Comparison of ENCODE assay signal across 8 cellular contexts in the genomic region with DNA sequence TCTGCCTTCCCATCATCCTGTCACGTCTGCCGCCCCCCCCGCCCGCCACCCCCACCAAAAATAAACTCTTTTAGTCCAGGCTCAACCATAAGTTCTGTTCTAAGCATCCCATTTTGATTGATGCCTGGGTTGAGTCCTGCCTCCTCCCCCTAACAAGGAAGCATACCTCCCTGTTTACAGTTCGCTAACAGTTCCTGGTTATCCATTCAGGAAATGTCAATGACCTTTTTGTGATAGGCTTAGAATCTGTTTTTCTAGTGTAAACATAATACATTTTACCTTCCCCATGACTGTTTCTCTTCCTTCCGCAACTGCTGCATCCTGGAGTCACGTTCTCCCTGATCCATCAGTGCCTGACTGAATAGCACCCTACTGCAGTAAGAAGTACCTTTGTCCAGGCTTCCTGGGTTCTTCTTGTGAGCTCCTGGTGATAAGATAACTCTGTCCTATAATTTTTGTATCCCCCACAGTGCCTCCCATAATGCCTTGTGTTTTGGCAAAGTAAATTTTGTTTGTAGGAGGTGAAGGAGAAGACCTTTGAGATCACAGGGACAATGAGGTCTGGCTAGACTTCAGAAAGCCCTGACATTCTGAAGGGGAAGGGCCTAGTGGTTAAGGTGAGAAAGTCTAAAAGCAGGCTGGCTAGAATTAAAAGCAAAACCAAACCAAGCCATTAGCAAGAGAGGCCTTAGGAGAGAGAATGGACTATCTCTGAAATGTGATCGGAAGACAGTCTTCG. TPM values are rescaled to one million over a fixed set of nuclear protein-coding genes. Genes with fewer than 3 reads are reported as not detected.
DNase-seq lines count a peak whose midpoint lies in the region; ATAC-seq and TF ChIP-seq lines count a peak whose summit lies in the region.

No MANE protein-coding gene starts in this region.

- ATAC-seq in GM18870 (IDR thresholded peaks at IDR 0.05; ENCODE audit: unreplicated experiment): peak; percentile 29
- ATAC-seq in natural killer cell: peak; percentile 74 to 95 (median 86)

- H3K36me3 Mint-ChIP-seq in IgD-negative memory B cell: peaks cover 5% of the 10 kb centered on the region
- H3K36me3 Mint-ChIP-seq in natural killer cell: no peaks in the 10 kb centered on the region

- H3K27me3 Mint-ChIP-seq in IgD-negative memory B cell: peaks cover 1% of the 10 kb centered on the region
- H3K27me3 Mint-ChIP-seq in natural killer cell (ENCODE audit: low read depth in 2 of 2): no peaks in the 10 kb centered on the region

- H3K27ac Mint-ChIP-seq in IgD-negative memory B cell (peak overlapping the region; percentile 82 to 88 (median 84)), natural killer cell (peak overlapping the region; percentile 94 to 95)

- H3K9me3 Mint-ChIP-seq in IgD-negative memory B cell (no peaks in the 10 kb centered on the region), natural killer cell (no peaks in the 10 kb centered on the region)

- in situ Hi-C loops in ACHN (cut with HindIII; ENCODE audit: low pct_ligation_motif_present, low pct_unique_long_range_greater_than_20kb, low sequenced_read_pairs): no loop called here

- H3K4me3 Mint-ChIP-seq in IgD-negative memory B cell (peak overlapping the region in 2 of 4 donors; percentile 62 to 81), natural killer cell (peak overlapping the region; percentile 88)

- DNase-seq in choroid plexus epithelial cell (ENCODE audit: low read depth) (peak; percentile 33), natural killer cell (no peak), COLO829 (ENCODE audit: low spot score) (no peak), CD1c-positive myeloid dendritic cell (ENCODE audit: extremely low spot score) (no peak), ACHN (no peak), ecto neural progenitor cell (ENCODE audit: low spot score) (no peak)

- TF ChIP-seq CTCF in choroid plexus epithelial cell (conservative IDR thresholded peaks at IDR 0.05; ENCODE audit: low read depth, low read length) (no peak), natural killer cell (IDR thresholded peaks at IDR 0.05) (no peak)

- H3K4me1 Mint-ChIP-seq in IgD-negative memory B cell (peaks cover 63 to 72% (median 65%) of the 10 kb centered on the region in 3 donors), natural killer cell (peaks cover 80% of the 10 kb centered on the region in 2 donors)

- no peak overlapping the region for H3K4me3 ChIP-seq in choroid plexus epithelial cell (ENCODE audit: low read depth, low read length)

- intact Hi-C loops in natural killer cell (cut with micrococcal nuclease): loop anchor here (5.0 kb wide), 2 partner anchors 41 to 69 kb away; a partner anchor contains a TSS

RNA-seq across cellular contexts. Expression of a gene that starts 7.3 kb away (rescaled TPM):
- polyA plus RNA-seq in IgD-negative memory B cell: 7.3 TPM
- total RNA-seq in natural killer cell: 10 to 100 TPM; 21.5 to 32.6 (median 22.2) TPM

RNA-seq across cellular contexts. Expression of a gene that starts 27.4 kb away (rescaled TPM):
- 0.73 TPM for polyA plus RNA-seq in IgD-negative memory B cell
- total RNA-seq in natural killer cell: 10 to 100 TPM; 25.9 to 46.4 (median 32.5) TPM

RNA-seq across cellular contexts. Expression of a gene that starts 39.6 kb away (rescaled TPM):
- polyA plus RNA-seq in IgD-negative memory B cell: 160 TPM
- total RNA-seq in natural killer cell: 100 to 1,000 TPM; 282 to 296 (median 289) TPM

RNA-seq across cellular contexts. Expression of a gene that starts 39.8 kb away (rescaled TPM):
- 0.36 TPM for polyA plus RNA-seq in IgD-negative memory B cell
- total RNA-seq in natural killer cell: under 1 TPM; 0.45 to 0.94 (median 0.88) TPM

RNA-seq across cellular contexts. Expression of a gene that starts 55.9 kb away (rescaled TPM):
- polyA plus RNA-seq in IgD-negative memory B cell: 0.98 TPM
- total RNA-seq in natural killer cell: 10 to 100 TPM; 18.4 to 24.8 (median 21.7) TPM
